1 cellular context compared by ENCODE assay signal in genomic region chr9:120892748-120893584, GRCh38.
A peak's percentile ranks its signal among the peaks of the same experiment; 100 is the strongest.
TF ChIP-seq lines count a peak whose summit lies in the region.

No MANE protein-coding gene starts in this region.

TF ChIP-seq in GM12878, 131 proteins besides CTCF, POLR2A, EP300 and RAD21 (continues in another document):
- no peak for TF ChIP-seq NRF1 (conservative IDR thresholded peaks at IDR 0.05; ENCODE audit: low read depth, low read length)
- peak; percentile 97 for TF ChIP-seq SMARCA5 (IDR thresholded peaks at IDR 0.05)
- TF ChIP-seq HDAC6 (IDR thresholded peaks at IDR 0.05; ENCODE audit: unreplicated experiment), result no peak
- TF ChIP-seq RB1 (IDR thresholded peaks at IDR 0.05; ENCODE audit: borderline replicate concordance), result no peak
- peak; percentile 9 for TF ChIP-seq USF1 (IDR thresholded peaks at IDR 0.05; ENCODE audit: borderline replicate concordance, extremely low read length, insufficient read depth, low read depth, low read length)
- no peak for TF ChIP-seq RBBP5 (conservative IDR thresholded peaks at IDR 0.05)
- TF ChIP-seq, protein P1, sequence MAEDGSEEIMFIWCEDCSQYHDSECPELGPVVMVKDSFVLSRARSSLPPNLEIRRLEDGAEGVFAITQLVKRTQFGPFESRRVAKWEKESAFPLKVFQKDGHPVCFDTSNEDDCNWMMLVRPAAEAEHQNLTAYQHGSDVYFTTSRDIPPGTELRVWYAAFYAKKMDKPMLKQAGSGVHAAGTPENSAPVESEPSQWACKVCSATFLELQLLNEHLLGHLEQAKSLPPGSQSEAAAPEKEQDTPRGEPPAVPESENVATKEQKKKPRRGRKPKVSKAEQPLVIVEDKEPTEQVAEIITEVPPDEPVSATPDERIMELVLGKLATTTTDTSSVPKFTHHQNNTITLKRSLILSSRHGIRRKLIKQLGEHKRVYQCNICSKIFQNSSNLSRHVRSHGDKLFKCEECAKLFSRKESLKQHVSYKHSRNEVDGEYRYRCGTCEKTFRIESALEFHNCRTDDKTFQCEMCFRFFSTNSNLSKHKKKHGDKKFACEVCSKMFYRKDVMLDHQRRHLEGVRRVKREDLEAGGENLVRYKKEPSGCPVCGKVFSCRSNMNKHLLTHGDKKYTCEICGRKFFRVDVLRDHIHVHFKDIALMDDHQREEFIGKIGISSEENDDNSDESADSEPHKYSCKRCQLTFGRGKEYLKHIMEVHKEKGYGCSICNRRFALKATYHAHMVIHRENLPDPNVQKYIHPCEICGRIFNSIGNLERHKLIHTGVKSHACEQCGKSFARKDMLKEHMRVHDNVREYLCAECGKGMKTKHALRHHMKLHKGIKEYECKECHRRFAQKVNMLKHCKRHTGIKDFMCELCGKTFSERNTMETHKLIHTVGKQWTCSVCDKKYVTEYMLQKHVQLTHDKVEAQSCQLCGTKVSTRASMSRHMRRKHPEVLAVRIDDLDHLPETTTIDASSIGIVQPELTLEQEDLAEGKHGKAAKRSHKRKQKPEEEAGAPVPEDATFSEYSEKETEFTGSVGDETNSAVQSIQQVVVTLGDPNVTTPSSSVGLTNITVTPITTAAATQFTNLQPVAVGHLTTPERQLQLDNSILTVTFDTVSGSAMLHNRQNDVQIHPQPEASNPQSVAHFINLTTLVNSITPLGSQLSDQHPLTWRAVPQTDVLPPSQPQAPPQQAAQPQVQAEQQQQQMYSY (CRISPR knock-in tag; IDR thresholded peaks at IDR 0.05), result peak; percentile 18; the same call in 1 of the 2 replicates
- no peak for TF ChIP-seq EZH2 (IDR thresholded peaks at IDR 0.05; ENCODE audit: borderline replicate concordance, control insufficient read depth, low read depth, low read length)
- no peak for TF ChIP-seq FOS (IDR thresholded peaks at IDR 0.05; ENCODE audit: borderline replicate concordance, extremely low read depth, insufficient read length)
- TF ChIP-seq POLR2AphosphoS5 (IDR thresholded peaks at IDR 0.05; ENCODE audit: low read length), result peak; percentile 58
- peak; percentile 94 for TF ChIP-seq ZBED1 (IDR thresholded peaks at IDR 0.05; ENCODE audit: borderline replicate concordance)
- peak; percentile 72 for TF ChIP-seq TCF7 (IDR thresholded peaks at IDR 0.05; ENCODE audit: borderline replicate concordance)
- TF ChIP-seq, protein P2, sequence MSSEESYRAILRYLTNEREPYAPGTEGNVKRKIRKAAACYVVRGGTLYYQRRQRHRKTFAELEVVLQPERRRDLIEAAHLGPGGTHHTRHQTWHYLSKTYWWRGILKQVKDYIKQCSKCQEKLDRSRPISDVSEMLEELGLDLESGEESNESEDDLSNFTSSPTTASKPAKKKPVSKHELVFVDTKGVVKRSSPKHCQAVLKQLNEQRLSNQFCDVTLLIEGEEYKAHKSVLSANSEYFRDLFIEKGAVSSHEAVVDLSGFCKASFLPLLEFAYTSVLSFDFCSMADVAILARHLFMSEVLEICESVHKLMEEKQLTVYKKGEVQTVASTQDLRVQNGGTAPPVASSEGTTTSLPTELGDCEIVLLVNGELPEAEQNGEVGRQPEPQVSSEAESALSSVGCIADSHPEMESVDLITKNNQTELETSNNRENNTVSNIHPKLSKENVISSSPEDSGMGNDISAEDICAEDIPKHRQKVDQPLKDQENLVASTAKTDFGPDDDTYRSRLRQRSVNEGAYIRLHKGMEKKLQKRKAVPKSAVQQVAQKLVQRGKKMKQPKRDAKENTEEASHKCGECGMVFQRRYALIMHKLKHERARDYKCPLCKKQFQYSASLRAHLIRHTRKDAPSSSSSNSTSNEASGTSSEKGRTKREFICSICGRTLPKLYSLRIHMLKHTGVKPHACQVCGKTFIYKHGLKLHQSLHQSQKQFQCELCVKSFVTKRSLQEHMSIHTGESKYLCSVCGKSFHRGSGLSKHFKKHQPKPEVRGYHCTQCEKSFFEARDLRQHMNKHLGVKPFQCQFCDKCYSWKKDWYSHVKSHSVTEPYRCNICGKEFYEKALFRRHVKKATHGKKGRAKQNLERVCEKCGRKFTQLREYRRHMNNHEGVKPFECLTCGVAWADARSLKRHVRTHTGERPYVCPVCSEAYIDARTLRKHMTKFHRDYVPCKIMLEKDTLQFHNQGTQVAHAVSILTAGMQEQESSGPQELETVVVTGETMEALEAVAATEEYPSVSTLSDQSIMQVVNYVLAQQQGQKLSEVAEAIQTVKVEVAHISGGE (CRISPR knock-in tag; IDR thresholded peaks at IDR 0.05), result no peak
- TF ChIP-seq KLF5 (IDR thresholded peaks at IDR 0.05; ENCODE audit: partially characterized antibody), result no peak
- no peak for TF ChIP-seq KDM1A (IDR thresholded peaks at IDR 0.05; ENCODE audit: borderline replicate concordance)
- TF ChIP-seq BACH1 (IDR thresholded peaks at IDR 0.05; ENCODE audit: borderline replicate concordance), result no peak
- no peak for TF ChIP-seq PML (IDR thresholded peaks at IDR 0.05; ENCODE audit: low read length)
- no peak for TF ChIP-seq NFXL1 (IDR thresholded peaks at IDR 0.05; ENCODE audit: borderline replicate concordance)
- TF ChIP-seq, protein P3, sequence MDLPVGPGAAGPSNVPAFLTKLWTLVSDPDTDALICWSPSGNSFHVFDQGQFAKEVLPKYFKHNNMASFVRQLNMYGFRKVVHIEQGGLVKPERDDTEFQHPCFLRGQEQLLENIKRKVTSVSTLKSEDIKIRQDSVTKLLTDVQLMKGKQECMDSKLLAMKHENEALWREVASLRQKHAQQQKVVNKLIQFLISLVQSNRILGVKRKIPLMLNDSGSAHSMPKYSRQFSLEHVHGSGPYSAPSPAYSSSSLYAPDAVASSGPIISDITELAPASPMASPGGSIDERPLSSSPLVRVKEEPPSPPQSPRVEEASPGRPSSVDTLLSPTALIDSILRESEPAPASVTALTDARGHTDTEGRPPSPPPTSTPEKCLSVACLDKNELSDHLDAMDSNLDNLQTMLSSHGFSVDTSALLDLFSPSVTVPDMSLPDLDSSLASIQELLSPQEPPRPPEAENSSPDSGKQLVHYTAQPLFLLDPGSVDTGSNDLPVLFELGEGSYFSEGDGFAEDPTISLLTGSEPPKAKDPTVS (IDR thresholded peaks at IDR 0.05; ENCODE audit: low read depth, low read length), result no peak
- TF ChIP-seq FOXM1 (IDR thresholded peaks at IDR 0.05; ENCODE audit: low read depth, low read length), result no peak
- peak; percentile 97 for TF ChIP-seq BCL11A (IDR thresholded peaks at IDR 0.05; ENCODE audit: low read depth, low read length)
- peak; percentile 99 for TF ChIP-seq TCF3 (IDR thresholded peaks at IDR 0.05; ENCODE audit: borderline replicate concordance, insufficient read depth, low read depth, low read length)
- peak; percentile 20 for TF ChIP-seq PBX3 (IDR thresholded peaks at IDR 0.05; ENCODE audit: insufficient replicate concordance, low read depth, low read length)
- TF ChIP-seq RCOR1 (conservative IDR thresholded peaks at IDR 0.05; ENCODE audit: low read depth, low read length), result peak; percentile 42; the same call in 1 of the 2 replicates
- no peak for TF ChIP-seq CBX3 (IDR thresholded peaks at IDR 0.05; ENCODE audit: borderline replicate concordance, low read depth)
- TF ChIP-seq ATF2 (IDR thresholded peaks at IDR 0.05; ENCODE audit: low read length), result no peak
- TF ChIP-seq STAT1 (conservative IDR thresholded peaks at IDR 0.05), result no peak
- no peak for TF ChIP-seq YBX1 (IDR thresholded peaks at IDR 0.05)
- TF ChIP-seq NBN (IDR thresholded peaks at IDR 0.05), result peak; percentile 37; the same call in 1 of the 2 replicates
- peak; percentile 25 for TF ChIP-seq CUX1 (IDR thresholded peaks at IDR 0.05; ENCODE audit: insufficient replicate concordance, low read depth, low read length)
- peak; percentile 95 for TF ChIP-seq MEF2B (IDR thresholded peaks at IDR 0.05; ENCODE audit: partially characterized antibody, poor library complexity, severe bottlenecking)
- TF ChIP-seq, protein P4, sequence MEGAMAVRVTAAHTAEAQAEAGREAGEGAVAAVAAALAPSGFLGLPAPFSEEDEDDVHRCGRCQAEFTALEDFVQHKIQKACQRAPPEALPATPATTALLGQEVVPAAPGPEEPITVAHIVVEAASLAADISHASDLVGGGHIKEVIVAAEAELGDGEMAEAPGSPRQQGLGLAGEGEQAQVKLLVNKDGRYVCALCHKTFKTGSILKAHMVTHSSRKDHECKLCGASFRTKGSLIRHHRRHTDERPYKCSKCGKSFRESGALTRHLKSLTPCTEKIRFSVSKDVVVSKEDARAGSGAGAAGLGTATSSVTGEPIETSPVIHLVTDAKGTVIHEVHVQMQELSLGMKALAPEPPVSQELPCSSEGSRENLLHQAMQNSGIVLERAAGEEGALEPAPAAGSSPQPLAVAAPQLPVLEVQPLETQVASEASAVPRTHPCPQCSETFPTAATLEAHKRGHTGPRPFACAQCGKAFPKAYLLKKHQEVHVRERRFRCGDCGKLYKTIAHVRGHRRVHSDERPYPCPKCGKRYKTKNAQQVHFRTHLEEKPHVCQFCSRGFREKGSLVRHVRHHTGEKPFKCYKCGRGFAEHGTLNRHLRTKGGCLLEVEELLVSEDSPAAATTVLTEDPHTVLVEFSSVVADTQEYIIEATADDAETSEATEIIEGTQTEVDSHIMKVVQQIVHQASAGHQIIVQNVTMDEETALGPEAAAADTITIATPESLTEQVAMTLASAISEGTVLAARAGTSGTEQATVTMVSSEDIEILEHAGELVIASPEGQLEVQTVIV (IDR thresholded peaks at IDR 0.05; ENCODE audit: borderline replicate concordance, partially characterized antibody), result no peak
- peak; percentile 97 for TF ChIP-seq ZNF217 (IDR thresholded peaks at IDR 0.05)
- peak; percentile 35; the same call in 1 of the 2 replicates for TF ChIP-seq CHD2 (IDR thresholded peaks at IDR 0.05; ENCODE audit: borderline replicate concordance, low read depth, low read length)
- peak; percentile 99 for TF ChIP-seq MEF2A (IDR thresholded peaks at IDR 0.05; ENCODE audit: insufficient read depth, low read depth, low read length)
- TF ChIP-seq, protein P5, sequence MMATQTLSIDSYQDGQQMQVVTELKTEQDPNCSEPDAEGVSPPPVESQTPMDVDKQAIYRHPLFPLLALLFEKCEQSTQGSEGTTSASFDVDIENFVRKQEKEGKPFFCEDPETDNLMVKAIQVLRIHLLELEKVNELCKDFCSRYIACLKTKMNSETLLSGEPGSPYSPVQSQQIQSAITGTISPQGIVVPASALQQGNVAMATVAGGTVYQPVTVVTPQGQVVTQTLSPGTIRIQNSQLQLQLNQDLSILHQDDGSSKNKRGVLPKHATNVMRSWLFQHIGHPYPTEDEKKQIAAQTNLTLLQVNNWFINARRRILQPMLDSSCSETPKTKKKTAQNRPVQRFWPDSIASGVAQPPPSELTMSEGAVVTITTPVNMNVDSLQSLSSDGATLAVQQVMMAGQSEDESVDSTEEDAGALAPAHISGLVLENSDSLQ (IDR thresholded peaks at IDR 0.05), result peak; percentile 15; the same call in 1 of the 2 replicates
- TF ChIP-seq SRF (IDR thresholded peaks at IDR 0.05; ENCODE audit: low read depth in 2 of 2, low read length in 2 of 2), result no peak
- peak; percentile 75; the same call in 1 of the 2 replicates for TF ChIP-seq ZNF384 (IDR thresholded peaks at IDR 0.05; ENCODE audit: borderline replicate concordance, low read depth, low read length)
- TF ChIP-seq ASH2L (IDR thresholded peaks at IDR 0.05; ENCODE audit: borderline replicate concordance, low read depth), result 0 out of 2 replicates have a peak, but pooled peaks have one; percentile 19
